ENCODE assay signal across 8 cellular contexts in genomic region chr9:134738869-134739659, GRCh38.
A peak's percentile ranks its signal among the peaks of the same experiment; 100 is the strongest.
DNase-seq lines count a peak whose midpoint lies in the region; ATAC-seq and TF ChIP-seq lines count a peak whose summit lies in the region.

No MANE protein-coding gene starts in this region.

- H2BK5ac ChIP-seq in neuronal stem cell (ENCODE audit: low read length), result no peak overlapping the region

- H2BK120ac ChIP-seq in neuronal stem cell (ENCODE audit: low read depth, low read length), result no peak overlapping the region

- TF ChIP-seq EP300 in tibial nerve (IDR thresholded peaks at IDR 0.05), result peak in 1 of 2 donors; percentile 30

- peak overlapping the region; percentile 86 for H3K18ac ChIP-seq in neuronal stem cell (ENCODE audit: low read length)

- no CpG with 5 or more reads among the region's 31 CpGs for WGBS in neuronal stem cell (ENCODE audit: extremely low coverage in 2 of 2, insufficient read length in 2 of 2, insufficient replicate concordance in 1 of 2), 2 donors
- WGBS in tibial nerve, 2 donors, result 41 to 42% methylated on average over 20 to 30 of the region's 31 CpGs

- peak overlapping the region; percentile 21 for H3K23ac ChIP-seq in neuronal stem cell (ENCODE audit: low read depth, low read length, poor library complexity)

- peak overlapping the region; percentile 47 for H2BK15ac ChIP-seq in neuronal stem cell (ENCODE audit: low read length)

- no peak overlapping the region for H3K4me3 ChIP-seq in neuronal stem cell (ENCODE audit: low read length in 2 of 2)
- no peak overlapping the region for H3K4me3 ChIP-seq in tibial nerve

- peak overlapping the region; percentile 30 for H2AFZ ChIP-seq in neuronal stem cell (ENCODE audit: low read length)

- H3K9ac ChIP-seq in neuronal stem cell (ENCODE audit: low read depth, low read length, poor library complexity), result no peak overlapping the region

- H4K91ac ChIP-seq in neuronal stem cell (ENCODE audit: low read depth, low read length, poor library complexity), result no peak overlapping the region

- DNase-seq in NCI-H748 (lab: John Stamatoyannopoulos, UW; ENCODE audit: unreplicated experiment) (peak; percentile 57), NCI-H748 treated with DMSO at 0.1 percent for 48 hours (lab: John Stamatoyannopoulos, UW) (no peak), NCI-H2171 treated with DMSO at 0.1 percent for 48 hours (lab: John Stamatoyannopoulos, UW) (peak; percentile 63), fibroblast of peridontal ligament (ENCODE audit: extremely low read depth) (peak; percentile 41), neuronal stem cell (ENCODE audit: low spot score) (peak; percentile 66), tibial nerve (ENCODE audit: low spot score in 2 of 2) (peak; percentile 74 to 76)
- DNase-seq in activated CD8-positive, alpha-beta memory T cell treated with anti-CD3 and anti-CD28 coated beads, Interleukin-2, amount 50 U/mL, for 24 hours (ENCODE audit: extremely low read depth), result peak; percentile 2

- TF ChIP-seq CTCF in tibial nerve (IDR thresholded peaks at IDR 0.05), result peak; percentile 78 to 96 (median 91)

- TF ChIP-seq POLR2A in tibial nerve (IDR thresholded peaks at IDR 0.05), result no peak

- peaks cover 2% of the 10 kb centered on the region for H3K79me1 ChIP-seq in neuronal stem cell (ENCODE audit: low read depth, low read length)

- peaks cover 0 to 3% of the 10 kb centered on the region in 2 donors for H3K4me1 ChIP-seq in neuronal stem cell (ENCODE audit: control insufficient read depth in 2 of 2, insufficient read depth in 1 of 2, low read depth in 1 of 2, low read length in 2 of 2)
- H3K4me1 ChIP-seq in tibial nerve, result peaks cover 0 to 32% (median 6%) of the 10 kb centered on the region in 4 donors

- H2AK5ac ChIP-seq in neuronal stem cell (ENCODE audit: low read depth, low read length), result peak overlapping the region; percentile 67

- peak overlapping the region; percentile 26 for H3K14ac ChIP-seq in neuronal stem cell (ENCODE audit: low read length)

- no peak overlapping the region for H3K4ac ChIP-seq in neuronal stem cell (ENCODE audit: low read length)

- H4K8ac ChIP-seq in neuronal stem cell (ENCODE audit: low read depth, low read length), result no peak overlapping the region

- H3K27ac ChIP-seq in neuronal stem cell (replicated peaks; ENCODE audit: low read length), result no peak overlapping the region
- H3K27ac ChIP-seq in tibial nerve, result no peak overlapping the region

- H3K27me3 ChIP-seq in neuronal stem cell (ENCODE audit: control insufficient read depth in 3 of 3, insufficient read depth in 3 of 3, low read depth in 1 of 3, low read length in 3 of 3) (peaks cover 0 to 7% (median 2%) of the 10 kb centered on the region in 3 experiments), tibial nerve (no peaks in the 10 kb centered on the region)

- peak overlapping the region; percentile 53 for H2BK12ac ChIP-seq in neuronal stem cell (ENCODE audit: low read length)

- ATAC-seq in HG02981 (IDR thresholded peaks at IDR 0.05; ENCODE audit: unreplicated experiment), result no peak

- no peak overlapping the region for H3K4me2 ChIP-seq in neuronal stem cell (ENCODE audit: insufficient read depth, low read length, poor library complexity, severe bottlenecking)

- H3K36me3 ChIP-seq in neuronal stem cell (replicated peaks in 1 of 2; ENCODE audit: control insufficient read depth in 2 of 2, insufficient read depth in 2 of 2, low read length in 2 of 2) (peaks cover 0 to under 1% of the 10 kb centered on the region in 2 donors), tibial nerve (peaks cover 0 to 83% (median 0%) of the 10 kb centered on the region in 3 donors)

- H3K9me3 ChIP-seq in neuronal stem cell (replicated peaks in 1 of 2; ENCODE audit: control insufficient read depth in 2 of 2, insufficient read depth in 1 of 2, low read depth in 1 of 2, low read length in 2 of 2), result no peaks in the 10 kb centered on the region
- no peaks in the 10 kb centered on the region for H3K9me3 ChIP-seq in tibial nerve
